In genomic region chr7:106285051-106285800, GRCh38 we compare ENCODE assay signal across 8 cellular contexts. TPM values are rescaled to one million over a fixed set of nuclear protein-coding genes. Genes with fewer than 3 reads are reported as not detected.
DNase-seq lines count a peak whose midpoint lies in the region; ATAC-seq, FAIRE-seq and TF ChIP-seq lines count a peak whose summit lies in the region.

No MANE protein-coding gene starts in this region.

- peak overlapping the region; percentile 93 to 97 for H3K9ac ChIP-seq in kidney (ENCODE audit: low read length in 2 of 2)

- H3K27ac ChIP-seq in kidney (ENCODE audit: low read depth in 2 of 2, low read length in 2 of 2): peak overlapping the region; percentile 98

- ATAC-seq in GM19043 (IDR thresholded peaks at IDR 0.05; ENCODE audit: low read depth, unreplicated experiment): peak; percentile 75
- peak; percentile 77 for ATAC-seq in HG03354 (IDR thresholded peaks at IDR 0.05; ENCODE audit: poor library complexity, severe bottlenecking, unreplicated experiment)

- TF ChIP-seq CTCF in kidney (IDR thresholded peaks at IDR 0.05; ENCODE audit: borderline replicate concordance, extremely low read depth, insufficient read depth): peak; percentile 1

- peak; percentile 98 for DNase-seq in AG20443 (ENCODE audit: low spot score)
- peak; percentile 88 to 95 for DNase-seq in NCI-H446 (lab: John Stamatoyannopoulos, UW)
- peak; percentile 99 for DNase-seq in activated CD4-positive, CD25-positive, alpha-beta regulatory T cell treated with anti-CD3 and anti-CD28 coated beads, Interleukin-2, amount 50 U/mL, for 72 hours
- peak; percentile 67 to 90 for DNase-seq in cerebellar nuclear complex (lab: John Stamatoyannopoulos, UW)
- peak; percentile 100 for DNase-seq in kidney
- peak; percentile 96 to 100 for DNase-seq in stimulated activated CD4-positive, alpha-beta T cell treated with anti-CD3 and anti-CD28 coated beads, Interleukin-15, amount 100 ng/mL, for 1 hour (ENCODE audit: low read depth in 1 of 2, low spot score in 1 of 2)

- H3K9me3 ChIP-seq in kidney (ENCODE audit: control insufficient read depth in 1 of 2, low read length in 2 of 2): no peaks in the 10 kb centered on the region

- H3K4me3 ChIP-seq in kidney (ENCODE audit: low read length in 2 of 2): peak overlapping the region; percentile 95 to 96

- H3K36me3 ChIP-seq in kidney (ENCODE audit: control insufficient read depth in 1 of 2, insufficient read depth in 2 of 2, low read length in 2 of 2): no peaks in the 10 kb centered on the region

- intact Hi-C loops in kidney (cut with DNase I): no loop called here

- FAIRE-seq in kidney (lab: Jason Lieb, UNC): no peak

- H3K4me1 ChIP-seq in kidney (ENCODE audit: control insufficient read depth in 1 of 2, insufficient read depth in 1 of 2, low read depth in 1 of 2, low read length in 2 of 2): peaks cover 0 to 10% of the 10 kb centered on the region in 2 donors

RNA-seq across cellular contexts. Expression of gene NAMPT, which starts 0.4 kb away (rescaled TPM):
- 217 TPM for total RNA-seq in kidney
- polyA plus RNA-seq in kidney (ENCODE audit: insufficient read depth, low read depth, low replicate concordance): 16.5 TPM

Comparison
In these comparisons a context has a peak if more than half of its experiments do, and no peak if none do; other contexts are left out.
1. Peak in every context shown above with its lines: DNase-seq, ATAC-seq, H3K4me3 ChIP-seq and H3K27ac ChIP-seq.